ENCODE assay signal across 8 cellular contexts in the genomic region with DNA sequence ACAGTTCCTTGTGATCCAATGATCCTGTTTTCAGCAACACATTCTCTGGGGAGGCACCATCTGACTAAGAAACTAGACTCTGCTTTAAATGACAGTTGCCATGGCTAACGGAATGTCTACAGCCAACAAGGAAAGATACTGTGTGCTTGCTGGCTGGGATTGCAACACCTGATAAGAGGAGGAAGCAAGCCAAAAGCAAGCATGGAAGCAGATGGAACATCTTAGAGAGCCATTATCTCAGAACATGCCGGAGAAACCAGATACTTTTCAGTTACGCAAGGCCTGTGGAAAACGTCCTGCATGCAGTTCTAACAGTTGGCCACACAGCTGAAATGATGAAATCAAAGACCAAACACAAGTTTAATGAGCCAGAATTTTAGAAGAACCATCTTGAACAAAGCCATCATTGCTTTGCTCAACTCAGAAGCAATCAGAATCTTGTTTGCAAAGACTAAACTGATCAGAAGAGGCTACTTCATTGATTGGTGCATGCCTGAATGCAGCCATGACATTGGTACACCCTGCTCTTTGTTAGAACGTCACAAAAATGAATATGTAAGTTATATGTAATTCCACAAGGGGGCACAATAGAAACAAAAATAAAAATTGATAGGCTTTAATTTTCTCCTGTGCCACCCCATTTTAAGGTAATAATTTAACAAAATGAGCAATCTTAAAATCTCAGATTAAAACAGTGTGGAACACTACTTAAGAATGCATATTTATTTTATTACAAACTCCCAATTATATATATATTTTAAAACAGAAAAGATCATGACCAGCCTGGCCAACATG. TPM values are rescaled to one million over a fixed set of nuclear protein-coding genes. Genes with fewer than 3 reads are reported as not detected.
DNase-seq lines count a peak whose midpoint lies in the region; ATAC-seq and TF ChIP-seq lines count a peak whose summit lies in the region.

No MANE protein-coding gene starts in this region.

- H3K14ac ChIP-seq in trophoblast cell (ENCODE audit: low read length): no peak overlapping the region

- no peaks in the 10 kb centered on the region for H3K36me3 Mint-ChIP-seq in CD8-positive, alpha-beta T cell
- H3K36me3 Mint-ChIP-seq in activated naive CD4-positive, alpha-beta T cell treated with anti-CD3 and anti-CD28 coated beads, Interleukin-2, amount 10 ng/mL, durations not matched to agents 7 days and 5 days: no peaks in the 10 kb centered on the region

- peak; percentile 64 for TF ChIP-seq CTCF in CD8-positive, alpha-beta T cell (IDR thresholded peaks at IDR 0.05)

- no peak overlapping the region for H3K27ac Mint-ChIP-seq in CD8-positive, alpha-beta T cell
- no peak overlapping the region for H3K27ac Mint-ChIP-seq in activated naive CD4-positive, alpha-beta T cell treated with anti-CD3 and anti-CD28 coated beads, Interleukin-2, amount 10 ng/mL, durations not matched to agents 7 days and 5 days

- H3K27me3 Mint-ChIP-seq in CD8-positive, alpha-beta T cell (ENCODE audit: low read depth): no peaks in the 10 kb centered on the region
- peaks cover 15% of the 10 kb centered on the region for H3K27me3 Mint-ChIP-seq in activated naive CD4-positive, alpha-beta T cell treated with anti-CD3 and anti-CD28 coated beads, Interleukin-2, amount 10 ng/mL, durations not matched to agents 7 days and 5 days

- no peak overlapping the region for H3K23ac ChIP-seq in trophoblast cell (ENCODE audit: low read length)

- no CpG with 5 or more reads among the region's 5 CpGs for WGBS in trophoblast cell (ENCODE audit: extremely low coverage, insufficient coverage, insufficient read length)

- no peak overlapping the region for H2BK120ac ChIP-seq in trophoblast cell (ENCODE audit: insufficient read depth, low read length, poor library complexity)

- H3K79me1 ChIP-seq in trophoblast cell (ENCODE audit: low read length): no peaks in the 10 kb centered on the region

- intact Hi-C loops in CD8-positive, alpha-beta T cell (cut with DNase I, micrococcal nuclease): loop anchor here (1.0 to 10.0 kb wide), 5 partner anchors 58 to 274 kb away; a partner anchor contains a TSS

- H3K79me2 ChIP-seq in trophoblast cell (ENCODE audit: control insufficient read depth, insufficient read depth, low read length, poor library complexity): no peaks in the 10 kb centered on the region

- H3K27me3 ChIP-seq in CD8-positive, alpha-beta T cell (ENCODE audit: insufficient read depth, low read length): no peaks in the 10 kb centered on the region
- no peaks in the 10 kb centered on the region for H3K27me3 ChIP-seq in trophoblast cell (ENCODE audit: insufficient read depth, low read length)

- H2BK5ac ChIP-seq in trophoblast cell (ENCODE audit: low read depth, low read length, poor library complexity): no peak overlapping the region

- no peaks in the 10 kb centered on the region for H3K4me1 Mint-ChIP-seq in CD8-positive, alpha-beta T cell (ENCODE audit: low read depth)
- no peaks in the 10 kb centered on the region for H3K4me1 Mint-ChIP-seq in activated naive CD4-positive, alpha-beta T cell treated with anti-CD3 and anti-CD28 coated beads, Interleukin-2, amount 10 ng/mL, durations not matched to agents 7 days and 5 days

- no peak overlapping the region for H3K4ac ChIP-seq in trophoblast cell (ENCODE audit: low read depth, low read length)

- H3K4me3 Mint-ChIP-seq in CD8-positive, alpha-beta T cell: no peak overlapping the region
- H3K4me3 Mint-ChIP-seq in activated naive CD4-positive, alpha-beta T cell treated with anti-CD3 and anti-CD28 coated beads, Interleukin-2, amount 10 ng/mL, durations not matched to agents 7 days and 5 days: no peak overlapping the region

- no peak overlapping the region for H4K8ac ChIP-seq in trophoblast cell (ENCODE audit: low read depth, low read length)

- H2BK12ac ChIP-seq in trophoblast cell (ENCODE audit: low read length): no peak overlapping the region

- no peak overlapping the region for H3K4me2 ChIP-seq in trophoblast cell (ENCODE audit: low read length)

- H3K4me3 ChIP-seq in CD8-positive, alpha-beta T cell (ENCODE audit: low read depth, low read length): no peak overlapping the region
- H3K4me3 ChIP-seq in trophoblast cell (ENCODE audit: low read depth, low read length): no peak overlapping the region

- no peaks in the 10 kb centered on the region for H3K4me1 ChIP-seq in CD8-positive, alpha-beta T cell (ENCODE audit: insufficient read depth, low read length)
- H3K4me1 ChIP-seq in trophoblast cell (ENCODE audit: control insufficient read depth in 1 of 2, insufficient read depth in 2 of 2, low read length in 2 of 2): peaks cover 0 to 2% of the 10 kb centered on the region in 2 experiments

- ATAC-seq in CD8-positive, alpha-beta T cell: peak; percentile 100
- ATAC-seq in GM18511 (IDR thresholded peaks at IDR 0.05; ENCODE audit: unreplicated experiment): peak; percentile 85
- ATAC-seq in HG02973 (IDR thresholded peaks at IDR 0.05; ENCODE audit: unreplicated experiment): peak; percentile 82

- H2AK5ac ChIP-seq in trophoblast cell (ENCODE audit: low read length): no peak overlapping the region

- POLR2A ChIA-PET in CD8-positive, alpha-beta T cell (lab: Charles Lee): no interaction called here

- CTCF ChIA-PET in CD8-positive, alpha-beta T cell (lab: Charles Lee): interaction anchor here (0.6 to 6.7 kb wide), 12 partner anchors 9 to 151 kb away, joined by 3 to 108 read pairs (median 4); no protein-coding TSS in a partner anchor
- CTCF ChIA-PET in activated naive CD4-positive, alpha-beta T cell treated with anti-CD3 and anti-CD28 coated beads, Interleukin-2, amount 10 ng/mL, durations not matched to agents 7 days and 5 days (lab: Charles Lee): interaction anchor here (0.7 to 6.6 kb wide), 9 partner anchors 9 to 151 kb away, joined by 3 to 53 read pairs (median 4); a partner anchor contains a TSS

- H3K9me3 ChIP-seq in CD8-positive, alpha-beta T cell (ENCODE audit: low read length): no peaks in the 10 kb centered on the region
- H3K9me3 ChIP-seq in trophoblast cell (ENCODE audit: insufficient read depth, low read depth, low read length): no peaks in the 10 kb centered on the region

- H3K9me3 Mint-ChIP-seq in CD8-positive, alpha-beta T cell: no peaks in the 10 kb centered on the region
- no peaks in the 10 kb centered on the region for H3K9me3 Mint-ChIP-seq in activated naive CD4-positive, alpha-beta T cell treated with anti-CD3 and anti-CD28 coated beads, Interleukin-2, amount 10 ng/mL, durations not matched to agents 7 days and 5 days

- H4K12ac ChIP-seq in trophoblast cell (ENCODE audit: low read depth, low read length): no peak overlapping the region

- no peak overlapping the region for H3K18ac ChIP-seq in trophoblast cell (ENCODE audit: low read length)

- H4K91ac ChIP-seq in trophoblast cell (ENCODE audit: low read depth, low read length): no peak overlapping the region

- H3K9ac ChIP-seq in trophoblast cell (ENCODE audit: low read length): no peak overlapping the region

- DNase-seq in CD8-positive, alpha-beta T cell: peak in 3 of 7 experiments; percentile 4 to 40 (median 18)
- DNase-seq in NCI-H345 treated with DMSO at 0.1 percent for 48 hours (lab: John Stamatoyannopoulos, UW; ENCODE audit: unreplicated experiment) (peak; percentile 16), glomerular visceral epithelial cell (ENCODE audit: extremely low spot score) (peak; percentile 66), trophoblast cell (peak; percentile 90 to 98), COR-L47 (lab: John Stamatoyannopoulos, UW) (no peak)
- DNase-seq in activated naive CD4-positive, alpha-beta T cell treated with anti-CD3 and anti-CD28 coated beads, Interleukin-2, amount 10 ng/mL, durations not matched to agents 7 days and 5 days: peak; percentile 39

- H3K36me3 ChIP-seq in CD8-positive, alpha-beta T cell (ENCODE audit: insufficient read depth, low read length): no peaks in the 10 kb centered on the region
- H3K36me3 ChIP-seq in trophoblast cell (ENCODE audit: control insufficient read depth in 1 of 2, insufficient read depth in 2 of 2, low read length in 2 of 2): no peaks in the 10 kb centered on the region

- H2AFZ ChIP-seq in trophoblast cell (ENCODE audit: insufficient read depth, low read length, poor library complexity): no peak overlapping the region

- H3K27ac ChIP-seq in CD8-positive, alpha-beta T cell (ENCODE audit: low read depth, low read length): no peak overlapping the region
- no peak overlapping the region for H3K27ac ChIP-seq in trophoblast cell (ENCODE audit: low read depth, low read length)

RNA-seq across cellular contexts. Expression of a gene that starts 50.8 kb away (rescaled TPM):
- total RNA-seq in CD8-positive, alpha-beta T cell: not detected
- 7.8 and 8.2 TPM in 2 replicates for polyA plus RNA-seq in trophoblast cell (2013)

RNA-seq across cellular contexts. Expression of a gene that starts 57.9 kb away (rescaled TPM):
- total RNA-seq in CD8-positive, alpha-beta T cell: 10 to 100 TPM; 77.7 to 80.4 TPM
- 40.2 and 42.6 TPM in 2 replicates for polyA plus RNA-seq in trophoblast cell (2013)
